1 cellular context compared by ENCODE assay signal in genomic region chr17:7484964-7485377, GRCh38.
TF ChIP-seq lines count a peak whose summit lies in the region.

No MANE protein-coding gene starts in this region.

TF ChIP-seq in GM23338, 12 proteins besides CTCF, POLR2A, EP300 and RAD21 (continued from another document):
- TF ChIP-seq ETS1 (IDR thresholded peaks at IDR 0.05) = no peak
- no peak for TF ChIP-seq POLR2AphosphoS5 (IDR thresholded peaks at IDR 0.05; ENCODE audit: low read depth)
- no peak for TF ChIP-seq REST (IDR thresholded peaks at IDR 0.05; ENCODE audit: unreplicated experiment)
- TF ChIP-seq NANOG (IDR thresholded peaks at IDR 0.05; ENCODE audit: borderline replicate concordance) = no peak
- no peak for TF ChIP-seq CREB1 (CRISPR knock-in tag; IDR thresholded peaks at IDR 0.05; ENCODE audit: low read depth)
TF ChIP-seq in GM23338: peak in this region for 0.
